In the genomic region with DNA sequence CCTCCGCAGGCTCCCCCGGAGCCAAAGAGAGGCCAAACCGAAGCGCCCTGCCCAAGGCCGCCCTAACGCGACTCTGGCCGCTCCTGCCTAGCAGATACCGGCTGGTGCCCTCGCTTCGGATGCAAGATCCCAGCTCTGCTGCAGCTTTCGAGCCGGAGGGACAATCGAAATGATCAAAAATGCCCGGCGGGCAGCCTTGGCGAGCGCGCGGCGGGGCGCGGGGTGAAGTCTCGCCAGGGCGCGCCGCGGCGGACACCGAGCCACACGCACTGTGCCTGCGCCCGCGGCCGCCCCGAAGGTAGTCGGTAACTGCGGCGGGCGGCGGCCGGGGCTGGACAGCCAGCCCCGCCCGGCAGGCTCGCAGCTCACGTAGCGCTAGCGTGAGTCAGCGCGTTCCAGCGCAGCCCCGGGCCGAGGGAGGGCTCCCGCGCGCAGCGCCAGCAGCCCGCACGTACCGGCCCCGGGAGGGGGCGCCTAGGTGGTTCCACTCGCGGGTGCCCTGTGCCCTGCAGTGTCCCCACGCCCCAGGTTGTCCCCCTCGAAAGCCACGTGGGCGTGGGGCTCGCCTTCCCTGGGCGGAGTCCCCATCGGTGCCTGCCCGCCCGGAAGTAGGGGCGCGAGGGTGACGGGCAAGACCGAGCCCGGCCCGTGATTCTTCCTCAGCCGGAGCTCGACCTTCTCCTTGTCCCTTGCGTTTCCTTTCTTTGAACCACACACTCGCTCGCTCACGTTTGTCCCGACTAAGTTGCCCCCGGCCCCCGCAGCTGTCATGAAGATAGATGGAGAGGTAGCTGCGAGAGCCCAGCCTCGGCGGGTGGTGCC, we compare ENCODE assay signal across 8 cellular contexts.
DNase-seq lines count a peak whose midpoint lies in the region; ATAC-seq and TF ChIP-seq lines count a peak whose summit lies in the region.

No MANE protein-coding gene starts in this region.

- no peaks in the 10 kb centered on the region for H3K36me3 Mint-ChIP-seq in activated T-cell treated with anti-CD3 and anti-CD28 coated beads, Interleukin-2, amount 50 U/mL, for 72 hours (ENCODE audit: insufficient read depth in 2 of 2)
- H3K36me3 Mint-ChIP-seq in naive B cell: no peaks in the 10 kb centered on the region

- DNase-seq in AG08395 (ENCODE audit: low spot score): peak; percentile 80
- peak; percentile 21 for DNase-seq in NCI-H748 treated with DMSO at 0.1 percent for 48 hours (lab: John Stamatoyannopoulos, UW)
- DNase-seq in activated T-cell treated with anti-CD3 and anti-CD28 coated beads, Interleukin-2, amount 50 U/mL, for 72 hours: peak; percentile 74 to 78
- DNase-seq in fibroblast of pulmonary artery (ENCODE audit: low read depth): peak; percentile 67
- DNase-seq in naive B cell: peak; percentile 13
- peak; percentile 70 for DNase-seq in stimulated activated naive CD8-positive, alpha-beta T cell treated with anti-CD3 and anti-CD28 coated beads, Interleukin-15, Interleukin-2, amounts not matched to agents 100 U/mL and 50 U/mL, for 24 hours

- peaks cover 9% of the 10 kb centered on the region for H3K4me1 Mint-ChIP-seq in activated T-cell treated with anti-CD3 and anti-CD28 coated beads, Interleukin-2, amount 50 U/mL, for 72 hours (ENCODE audit: low read depth)
- peaks cover 4 to 17% (median 12%) of the 10 kb centered on the region in 3 donors for H3K4me1 Mint-ChIP-seq in naive B cell

- TF ChIP-seq POLR2A in GM18526 (IDR thresholded peaks at IDR 0.05; ENCODE audit: extremely low read depth, insufficient read length): peak; percentile 48

- no peak for TF ChIP-seq CTCF in fibroblast of pulmonary artery (IDR thresholded peaks at IDR 0.05; ENCODE audit: low read length, missing control alignments)

- peak overlapping the region; percentile 76 to 86 for H3K4me3 Mint-ChIP-seq in activated T-cell treated with anti-CD3 and anti-CD28 coated beads, Interleukin-2, amount 50 U/mL, for 72 hours
- H3K4me3 Mint-ChIP-seq in naive B cell: peak overlapping the region; percentile 83 to 94 (median 90)

- peak overlapping the region; percentile 60 for H3K4me3 ChIP-seq in fibroblast of pulmonary artery (replicated peaks; ENCODE audit: low read depth, low read length)

- H3K27me3 Mint-ChIP-seq in activated T-cell treated with anti-CD3 and anti-CD28 coated beads, Interleukin-2, amount 50 U/mL, for 72 hours (ENCODE audit: low read depth): peaks cover 13% of the 10 kb centered on the region
- H3K27me3 Mint-ChIP-seq in naive B cell: peaks cover 12 to 23% (median 20%) of the 10 kb centered on the region in 3 donors

- H3K9me3 Mint-ChIP-seq in activated T-cell treated with anti-CD3 and anti-CD28 coated beads, Interleukin-2, amount 50 U/mL, for 72 hours: no peaks in the 10 kb centered on the region
- H3K9me3 Mint-ChIP-seq in naive B cell: no peaks in the 10 kb centered on the region

- ATAC-seq in HG02981 (IDR thresholded peaks at IDR 0.05; ENCODE audit: unreplicated experiment) (peak; percentile 80), naive B cell (ENCODE audit: low read depth in 2 of 2) (peak; percentile 35 to 61)
- ATAC-seq in activated T-cell treated with anti-CD3 and anti-CD28 coated beads, Interleukin-2, amount 50 U/mL, for 72 hours (replicated peaks in 1 of 2): peak; percentile 97 to 98
- ATAC-seq in stimulated activated naive CD8-positive, alpha-beta T cell treated with anti-CD3 and anti-CD28 coated beads, Interleukin-15, Interleukin-2, amounts not matched to agents 100 U/mL and 50 U/mL, for 24 hours: peak; percentile 89

- no peak overlapping the region for H3K27ac Mint-ChIP-seq in activated T-cell treated with anti-CD3 and anti-CD28 coated beads, Interleukin-2, amount 50 U/mL, for 72 hours
- peak overlapping the region in 3 of 6 donors; percentile 20 to 78 (median 62) for H3K27ac Mint-ChIP-seq in naive B cell

Comparison
In these comparisons a context has a peak if more than half of its experiments do, and no peak if none do; other contexts are left out.
1. Peak in every context shown above with its lines: DNase-seq, ATAC-seq and H3K4me3 ChIP-seq.
2. DNase-seq: peak in every context shown above with its lines; median percentile 80 in AG08395; 76 in activated T-cell treated with anti-CD3 and anti-CD28 coated beads, Interleukin-2, amount 50 U/mL, for 72 hours; 70 in stimulated activated naive CD8-positive, alpha-beta T cell treated with anti-CD3 and anti-CD28 coated beads, Interleukin-15, Interleukin-2, amounts not matched to agents 100 U/mL and 50 U/mL, for 24 hours; 67 in fibroblast of pulmonary artery; 21 in NCI-H748 treated with DMSO at 0.1 percent for 48 hours; 13 in naive B cell.